In genomic region chr10:124302951-124303505, GRCh38 we compare ENCODE assay signal across 18 cellular contexts.
DNase-seq lines count a peak whose midpoint lies in the region; ATAC-seq and TF ChIP-seq lines count a peak whose summit lies in the region.
"Had no signal": no experiment of that assay in that cellular context is flagged by ENCODE, and none has a peak within 500 bp of the region (broad histone marks: within the 10 kb centered on the region; RNA-seq: fewer than 3 reads in every experiment).

No MANE protein-coding gene starts in this region.

- H3K4me3 ChIP-seq in right cardiac atrium (ENCODE audit: low read length) (no peak overlapping the region), neuronal stem cell (ENCODE audit: low read length in 2 of 2) (no peak overlapping the region), aorta (ENCODE audit: low read length in 2 of 2) (no peak overlapping the region)
- H3K4me3 ChIP-seq: BLaER1 had no signal

- no peak overlapping the region for H3K4ac ChIP-seq in neuronal stem cell (ENCODE audit: low read length)

- no peak overlapping the region for H3K14ac ChIP-seq in neuronal stem cell (ENCODE audit: low read length)

- no peak overlapping the region for H3K4me2 ChIP-seq in neuronal stem cell (ENCODE audit: insufficient read depth, low read length, poor library complexity, severe bottlenecking)
- H3K4me2 ChIP-seq: BLaER1 had no signal

- no peak overlapping the region for H3K9ac ChIP-seq in neuronal stem cell (ENCODE audit: low read depth, low read length, poor library complexity)
- H3K9ac ChIP-seq: BLaER1 had no signal

- TF ChIP-seq CTCF in chondrocyte (IDR thresholded peaks at IDR 0.05) = no peak

- no peak overlapping the region for H2BK120ac ChIP-seq in neuronal stem cell (ENCODE audit: low read depth, low read length)

- H2BK5ac ChIP-seq in neuronal stem cell (ENCODE audit: low read length) = no peak overlapping the region

- H3K27me3 ChIP-seq in right cardiac atrium (ENCODE audit: control insufficient read depth, insufficient read depth) (no peaks in the 10 kb centered on the region), neuronal stem cell (ENCODE audit: control insufficient read depth in 3 of 3, insufficient read depth in 3 of 3, low read depth in 1 of 3, low read length in 3 of 3) (no peaks in the 10 kb centered on the region), aorta (ENCODE audit: control insufficient read depth in 1 of 2, insufficient read depth in 2 of 2, low read length in 1 of 2) (no peaks in the 10 kb centered on the region)
- H3K27me3 ChIP-seq: BLaER1 had no signal

- no peak overlapping the region for H2BK12ac ChIP-seq in neuronal stem cell (ENCODE audit: low read length)

- no peaks in the 10 kb centered on the region for H3K4me1 ChIP-seq in right cardiac atrium (ENCODE audit: control insufficient read depth, insufficient read depth, low read length)
- no peaks in the 10 kb centered on the region for H3K4me1 ChIP-seq in neuronal stem cell (ENCODE audit: control insufficient read depth in 2 of 2, insufficient read depth in 1 of 2, low read depth in 1 of 2, low read length in 2 of 2)
- no peaks in the 10 kb centered on the region for H3K4me1 ChIP-seq in aorta (ENCODE audit: control insufficient read depth in 1 of 2, insufficient read depth in 2 of 2, low read length in 2 of 2)

- H3K27ac ChIP-seq in right cardiac atrium (ENCODE audit: low read length) (no peak overlapping the region), neuronal stem cell (replicated peaks; ENCODE audit: low read length) (no peak overlapping the region), aorta (ENCODE audit: low read depth in 1 of 2, low read length in 2 of 2) (no peak overlapping the region)
- H3K27ac ChIP-seq: BLaER1 had no signal

- no peak overlapping the region for H3K4me3 Mint-ChIP-seq in chondrocyte (ENCODE audit: unreplicated experiment)
- H3K4me3 Mint-ChIP-seq: CD14-positive monocyte; CD8-positive, alpha-beta T cell; HFFc6 had no signal

- DNase-seq in Right ventricle myocardium inferior (ENCODE audit: missing footprints) (peak; percentile 39), right cardiac atrium (no peak), chondrocyte (ENCODE audit: low spot score) (peak; percentile 52), neuronal stem cell (ENCODE audit: low spot score) (no peak), aorta (peak; percentile 12 to 32), NCI-H748 treated with DMSO at 0.1 percent for 48 hours (lab: John Stamatoyannopoulos, UW) (no peak)
- DNase-seq: 8988T; Calu3; CD8-positive, alpha-beta T cell; DMS79 treated with DMSO at 0.1 percent for 48 hours; GF-D8; GOT3; H7; HFFc6 had no signal

- H3K18ac ChIP-seq in neuronal stem cell (ENCODE audit: low read length) = peak overlapping the region; percentile 5

- H2BK15ac ChIP-seq in neuronal stem cell (ENCODE audit: low read length) = no peak overlapping the region

- H3K27ac Mint-ChIP-seq in chondrocyte (ENCODE audit: unreplicated experiment) = no peak overlapping the region
- H3K27ac Mint-ChIP-seq: CD8-positive, alpha-beta T cell; HFFc6 had no signal

- H3K4me1 Mint-ChIP-seq in chondrocyte (ENCODE audit: low read depth) = no peaks in the 10 kb centered on the region

- peaks cover 6% of the 10 kb centered on the region for H3K36me3 Mint-ChIP-seq in chondrocyte (ENCODE audit: low read depth)
- H3K36me3 Mint-ChIP-seq: CD8-positive, alpha-beta T cell had no signal

- no peak overlapping the region for H4K8ac ChIP-seq in neuronal stem cell (ENCODE audit: low read depth, low read length)

- H3K36me3 ChIP-seq in neuronal stem cell (replicated peaks in 1 of 2; ENCODE audit: control insufficient read depth in 2 of 2, insufficient read depth in 2 of 2, low read length in 2 of 2) (no peaks in the 10 kb centered on the region), aorta (ENCODE audit: control insufficient read depth in 1 of 2, insufficient read depth in 2 of 2, low read length in 1 of 2) (no peaks in the 10 kb centered on the region)
- H3K36me3 ChIP-seq: BLaER1 had no signal

- no peak overlapping the region for H2AFZ ChIP-seq in neuronal stem cell (ENCODE audit: low read length)

- H3K79me1 ChIP-seq in neuronal stem cell (ENCODE audit: low read depth, low read length) = no peaks in the 10 kb centered on the region

- no peak for ATAC-seq in Right ventricle myocardium inferior
- ATAC-seq in right cardiac atrium = no peak
- ATAC-seq in aorta (ENCODE audit: low FRiP score) = no peak
- no peak for ATAC-seq in HG03039 (IDR thresholded peaks at IDR 0.05; ENCODE audit: unreplicated experiment)
- ATAC-seq: CD8-positive, alpha-beta T cell; HCT116 had no signal

- intact Hi-C loops in Right ventricle myocardium inferior (cut with DNase I) = no loop called here
- intact Hi-C loops in right cardiac atrium (cut with DNase I) = no loop called here
- intact Hi-C loops in aorta (cut with DNase I) = no loop called here

- H3K27me3 Mint-ChIP-seq in chondrocyte (ENCODE audit: low read depth) = peaks cover 3% of the 10 kb centered on the region

- H4K91ac ChIP-seq in neuronal stem cell (ENCODE audit: low read depth, low read length, poor library complexity) = no peak overlapping the region

- no peak overlapping the region for H2AK5ac ChIP-seq in neuronal stem cell (ENCODE audit: low read depth, low read length)

- H3K9me3 Mint-ChIP-seq in chondrocyte (ENCODE audit: low read depth) = peaks cover 11% of the 10 kb centered on the region

- whole genome bisulfite sequencing in right cardiac atrium = 77% methylated on average over 8 of the region's 8 CpGs
- WGBS in neuronal stem cell (ENCODE audit: extremely low coverage in 2 of 2, insufficient read length in 2 of 2, insufficient replicate concordance in 1 of 2), 2 donors = no CpG with 5 or more reads among the region's 8 CpGs
- 92 to 96% methylated on average over 8 of the region's 8 CpGs for WGBS in aorta, 2 donors

- no peak overlapping the region for H3K23ac ChIP-seq in neuronal stem cell (ENCODE audit: low read depth, low read length, poor library complexity)

- H3K9me3 ChIP-seq in right cardiac atrium (ENCODE audit: control insufficient read depth, low read length) (no peaks in the 10 kb centered on the region), neuronal stem cell (replicated peaks in 1 of 2; ENCODE audit: control insufficient read depth in 2 of 2, insufficient read depth in 1 of 2, low read depth in 1 of 2, low read length in 2 of 2) (peaks cover 5 to 15% of the 10 kb centered on the region in 2 donors), aorta (ENCODE audit: control insufficient read depth, low read length) (no peaks in the 10 kb centered on the region)

Comparison
In these comparisons a context has a peak if more than half of its experiments do, and no peak if none do; other contexts are left out.
1. DNase-seq: peak in Right ventricle myocardium inferior (single experiment), chondrocyte (single experiment) and aorta (2 of 2); none in right cardiac atrium (0 of 3), neuronal stem cell (single experiment) and NCI-H748 treated with DMSO at 0.1 percent for 48 hours (single experiment).